ENCODE assay signal across 19 cellular contexts in genomic region chr21:15896501-15896900, GRCh38.
DNase-seq lines count a peak whose midpoint lies in the region; ATAC-seq, FAIRE-seq and TF ChIP-seq lines count a peak whose summit lies in the region.
"Had no signal": no experiment of that assay in that cellular context is flagged by ENCODE, and none has a peak within 500 bp of the region (broad histone marks: within the 10 kb centered on the region; RNA-seq: fewer than 3 reads in every experiment).

No MANE protein-coding gene starts in this region.

- no TSS peak for BruUV-seq in PC-3 (replicated peaks; lab: Mats Ljungman, UMichigan)

- DNase-seq in PC-3 (no peak), WTC11 (ENCODE audit: low spot score) (no peak), H1 (ENCODE audit: low read depth in 1 of 2, low spot score in 2 of 2) (no peak), neural progenitor cell (ENCODE audit: low spot score) (no peak), DMS79 (lab: John Stamatoyannopoulos, UW) (no peak), trophoblast cell (no peak), Peyer's patch (no peak)
- DNase-seq: C1 segment of cervical spinal cord; Caco-2; CD4-positive, CD25-positive, alpha-beta regulatory T cell; CD8-positive, alpha-beta T cell; DMS153; EL; GDM1; GOT3; H7; HCEC 1CT had no signal

- H3F3A ChIP-seq in PC-3 (ENCODE audit: low read length, unreplicated experiment) (no peaks in the 10 kb centered on the region), neural progenitor cell (ENCODE audit: low read depth) (no peaks in the 10 kb centered on the region)

- H3K4me1 ChIP-seq in PC-3 (ENCODE audit: insufficient read depth, low read length) (no peaks in the 10 kb centered on the region), H1 (replicated peaks in 1 of 4; ENCODE audit: control insufficient read depth in 3 of 4, insufficient read depth in 4 of 4, low read length in 3 of 4) (no peaks in the 10 kb centered on the region), neural progenitor cell (no peaks in the 10 kb centered on the region), trophoblast cell (ENCODE audit: control insufficient read depth in 1 of 2, insufficient read depth in 2 of 2, low read length in 2 of 2) (no peaks in the 10 kb centered on the region), Peyer's patch (no peaks in the 10 kb centered on the region)
- H3K4me1 ChIP-seq: Caco-2 had no signal

- no peak overlapping the region for H3K4me3 Mint-ChIP-seq in WTC11
- no peak overlapping the region for H3K4me3 Mint-ChIP-seq in neural progenitor cell
- H3K4me3 Mint-ChIP-seq: CD4-positive, CD25-positive, alpha-beta regulatory T cell; CD8-positive, alpha-beta T cell had no signal

- H3K27me3 Mint-ChIP-seq in WTC11 (ENCODE audit: low read depth) (peaks cover 3% of the 10 kb centered on the region; the same call in 1 of the 2 replicates), neural progenitor cell (ENCODE audit: insufficient read depth, low read depth) (no peaks in the 10 kb centered on the region)

- H3K9me2 ChIP-seq in PC-3 (replicated peaks; ENCODE audit: low read length): no peaks in the 10 kb centered on the region

- no peaks in the 10 kb centered on the region for H3K23me2 ChIP-seq in H1 (ENCODE audit: low read depth, low read length)

- H3K79me1 ChIP-seq in H1 (ENCODE audit: low read depth, low read length): no peaks in the 10 kb centered on the region
- no peaks in the 10 kb centered on the region for H3K79me1 ChIP-seq in trophoblast cell (ENCODE audit: low read length)

- H2BK15ac ChIP-seq in H1 (ENCODE audit: low read length): no peak overlapping the region

- no peak overlapping the region for H2BK12ac ChIP-seq in H1 (ENCODE audit: low read depth, low read length)
- no peak overlapping the region for H2BK12ac ChIP-seq in trophoblast cell (ENCODE audit: low read length)

- H3K18ac ChIP-seq in H1 (ENCODE audit: extremely low read depth, low read length) (no peak overlapping the region), trophoblast cell (ENCODE audit: low read length) (no peak overlapping the region)

- H3K56ac ChIP-seq in H1 (replicated peaks; ENCODE audit: insufficient read length, low read depth, low read length): no peak overlapping the region

- H2AFZ ChIP-seq in PC-3 (ENCODE audit: low read length) (no peak overlapping the region), H1 (ENCODE audit: low read length) (no peak overlapping the region), neural progenitor cell (replicated peaks) (no peak overlapping the region), trophoblast cell (ENCODE audit: insufficient read depth, low read length, poor library complexity) (no peak overlapping the region)

- no peak overlapping the region for H3K4me3 ChIP-seq in PC-3 (ENCODE audit: low read length)
- H3K4me3 ChIP-seq in H1 (ENCODE audit: extremely low read depth in 1 of 4, insufficient read depth in 2 of 4, low read depth in 3 of 4, low read length in 4 of 4): no peak overlapping the region
- H3K4me3 ChIP-seq in neural progenitor cell: no peak overlapping the region
- H3K4me3 ChIP-seq in trophoblast cell (ENCODE audit: low read depth, low read length): no peak overlapping the region
- H3K4me3 ChIP-seq in Peyer's patch: no peak overlapping the region

- H3K36me3 Mint-ChIP-seq in WTC11 (peaks cover 24% of the 10 kb centered on the region), neural progenitor cell (peaks cover 4% of the 10 kb centered on the region)
- H3K36me3 Mint-ChIP-seq: CD4-positive, CD25-positive, alpha-beta regulatory T cell; CD8-positive, alpha-beta T cell had no signal

- H3K9me3 Mint-ChIP-seq in WTC11: peaks cover 58% of the 10 kb centered on the region
- peaks cover 21% of the 10 kb centered on the region for H3K9me3 Mint-ChIP-seq in neural progenitor cell

- H2AK5ac ChIP-seq in H1 (ENCODE audit: low read depth, low read length) (no peak overlapping the region), trophoblast cell (ENCODE audit: low read length) (no peak overlapping the region)

- ATAC-seq in PC-3 (peak; percentile 16; the same call in 1 of the 2 replicates), WTC11 (peak; percentile 43; the same call in 1 of the 2 replicates), GM18505 (IDR thresholded peaks at IDR 0.05; ENCODE audit: unreplicated experiment) (no peak)
- ATAC-seq: CD8-positive, alpha-beta T cell had no signal

- TF ChIP-seq RAD21 in H1 (IDR thresholded peaks at IDR 0.05 in 1 of 2, conservative IDR thresholded peaks at IDR 0.05 in 1 of 2; ENCODE audit: low read depth in 2 of 2, low read length in 2 of 2): no peak

- H3K4me1 Mint-ChIP-seq in WTC11 (peaks cover 6% of the 10 kb centered on the region), neural progenitor cell (peaks cover 3% of the 10 kb centered on the region)

- no peaks in the 10 kb centered on the region for H3K36me3 ChIP-seq in PC-3 (ENCODE audit: low read depth, low read length)
- no peaks in the 10 kb centered on the region; a peak in 1 of 8 replicates for H3K36me3 ChIP-seq in H1 (ENCODE audit: control insufficient read depth in 2 of 4, insufficient read depth in 4 of 4, low read length in 3 of 4)
- peaks cover 3% of the 10 kb centered on the region for H3K36me3 ChIP-seq in neural progenitor cell
- peaks cover 3 to 7% of the 10 kb centered on the region in 2 experiments for H3K36me3 ChIP-seq in trophoblast cell (ENCODE audit: control insufficient read depth in 1 of 2, insufficient read depth in 2 of 2, low read length in 2 of 2)
- H3K36me3 ChIP-seq in Peyer's patch: no peaks in the 10 kb centered on the region

- H3K9me3 ChIP-seq in PC-3 (ENCODE audit: low read length): no peaks in the 10 kb centered on the region
- peaks cover 10 to 14% of the 10 kb centered on the region in 2 experiments; a peak in 2 of 4 replicates for H3K9me3 ChIP-seq in H1 (ENCODE audit: insufficient read depth in 2 of 2, low read depth in 1 of 2, low read length in 1 of 2)
- no peaks in the 10 kb centered on the region for H3K9me3 ChIP-seq in neural progenitor cell (ENCODE audit: low read depth)
- peaks cover 5% of the 10 kb centered on the region for H3K9me3 ChIP-seq in trophoblast cell (ENCODE audit: insufficient read depth, low read depth, low read length)
- H3K9me3 ChIP-seq in Peyer's patch: peaks cover 0 to 7% (median 0%) of the 10 kb centered on the region in 4 donors

- no peak overlapping the region for H2BK120ac ChIP-seq in H1 (replicated peaks; ENCODE audit: low read depth, low read length)
- no peak overlapping the region for H2BK120ac ChIP-seq in trophoblast cell (ENCODE audit: insufficient read depth, low read length, poor library complexity)

- H2BK5ac ChIP-seq in H1 (ENCODE audit: low read depth, low read length) (no peak overlapping the region), trophoblast cell (ENCODE audit: low read depth, low read length, poor library complexity) (no peak overlapping the region)

- POLR2A ChIA-PET in PC-3 (lab: Charles Lee; ENCODE audit: unreplicated experiment) (no interaction called here), WTC11 (lab: Charles Lee) (no interaction called here), H1 (lab: Charles Lee; ENCODE audit: partially characterized antibody) (interaction anchor here (0.5 to 0.9 kb wide), 2 partner anchors 8 to 59 kb away, joined by 3 to 4 read pairs; no protein-coding TSS in a partner anchor)

- H3K27ac Mint-ChIP-seq in WTC11 (no peak overlapping the region), neural progenitor cell (peak overlapping the region; percentile 2)
- H3K27ac Mint-ChIP-seq: CD8-positive, alpha-beta T cell had no signal

- CTCF ChIA-PET in PC-3 (lab: Charles Lee): no interaction called here
- CTCF ChIA-PET in WTC11 (lab: Charles Lee): no interaction called here
- CTCF ChIA-PET in H1 (lab: Charles Lee; ENCODE audit: partially characterized antibody): no interaction called here

- H4K20me1 ChIP-seq in PC-3 (ENCODE audit: low read length) (no peaks in the 10 kb centered on the region), H1 (replicated peaks in 1 of 2; ENCODE audit: control insufficient read depth in 1 of 2, insufficient read depth in 2 of 2, low read length in 2 of 2) (no peaks in the 10 kb centered on the region), neural progenitor cell (ENCODE audit: low read depth) (no peaks in the 10 kb centered on the region)

- H3K23ac ChIP-seq in H1 (ENCODE audit: insufficient read length): no peak overlapping the region
- H3K23ac ChIP-seq in trophoblast cell (ENCODE audit: low read length): no peak overlapping the region

- no peak overlapping the region for H4K5ac ChIP-seq in H1 (ENCODE audit: insufficient read length, low read depth, low read length)

- H3K27me3 ChIP-seq in PC-3 (ENCODE audit: low read length): no peaks in the 10 kb centered on the region
- H3K27me3 ChIP-seq in H1 (replicated peaks in 1 of 4; ENCODE audit: control insufficient read depth in 3 of 4, extremely low read depth in 1 of 4, insufficient read depth in 3 of 4, low read length in 3 of 4): no peaks in the 10 kb centered on the region
- no peaks in the 10 kb centered on the region for H3K27me3 ChIP-seq in neural progenitor cell
- no peaks in the 10 kb centered on the region for H3K27me3 ChIP-seq in trophoblast cell (ENCODE audit: insufficient read depth, low read length)
- no peaks in the 10 kb centered on the region for H3K27me3 ChIP-seq in Peyer's patch

- no peak overlapping the region for H3K14ac ChIP-seq in H1 (ENCODE audit: insufficient read length)
- H3K14ac ChIP-seq in trophoblast cell (ENCODE audit: low read length): no peak overlapping the region

- TF ChIP-seq EP300 in H1 (IDR thresholded peaks at IDR 0.05; ENCODE audit: borderline replicate concordance in 1 of 2, low read depth in 2 of 2, low read length in 2 of 2): no peak

- intact Hi-C loops in PC-3 (cut with micrococcal nuclease): no loop called here

- no peak for TF ChIP-seq POLR2A in H1 (IDR thresholded peaks at IDR 0.05; ENCODE audit: control extremely low read depth in 1 of 2, low read depth in 2 of 2, low read length in 2 of 2)
- no peak for TF ChIP-seq POLR2A in GM18505 (IDR thresholded peaks at IDR 0.05; ENCODE audit: borderline replicate concordance, extremely low read depth, insufficient read depth, insufficient read length)
- TF ChIP-seq POLR2A in Peyer's patch (IDR thresholded peaks at IDR 0.05): no peak

- H4K91ac ChIP-seq in H1 (replicated peaks; ENCODE audit: insufficient read length, low read length): no peak overlapping the region
- H4K91ac ChIP-seq in trophoblast cell (ENCODE audit: low read depth, low read length): no peak overlapping the region

- 87% methylated on average over 4 of the region's 4 CpGs; no CpG with 5 or more reads in 1 of the 2 experiments for WGBS in H1 (ENCODE audit: extremely low coverage in 1 of 2, insufficient coverage in 1 of 2, insufficient read length in 1 of 2, insufficient replicate concordance in 2 of 2, low coverage in 1 of 2, low lambda C conversion rate in 2 of 2, missing lambda C conversion rate in 1 of 2), 2 experiments
- no CpG with 5 or more reads among the region's 4 CpGs for WGBS in trophoblast cell (ENCODE audit: extremely low coverage, insufficient coverage, insufficient read length)

- H4K12ac ChIP-seq in trophoblast cell (ENCODE audit: low read depth, low read length): no peak overlapping the region

- H3K9ac ChIP-seq in PC-3 (ENCODE audit: low read length) (no peak overlapping the region), H1 (replicated peaks in 1 of 4; ENCODE audit: extremely low read depth in 1 of 4, low read depth in 3 of 4, low read length in 3 of 4) (no peak overlapping the region), neural progenitor cell (no peak overlapping the region), trophoblast cell (ENCODE audit: low read length) (no peak overlapping the region)

- H3K4ac ChIP-seq in H1 (replicated peaks; ENCODE audit: insufficient read length, low read depth, low read length): no peak overlapping the region
- no peak overlapping the region for H3K4ac ChIP-seq in trophoblast cell (ENCODE audit: low read depth, low read length)

- no peak for FAIRE-seq in H1 (lab: Jason Lieb, UNC)
- FAIRE-seq: GM12891 had no signal

- H2BK20ac ChIP-seq in H1 (ENCODE audit: low read length): no peak overlapping the region

- H3K79me2 ChIP-seq in PC-3 (ENCODE audit: low read length) (no peaks in the 10 kb centered on the region), H1 (ENCODE audit: control insufficient read depth in 1 of 2, insufficient read depth in 2 of 2, low read length in 2 of 2) (no peaks in the 10 kb centered on the region), neural progenitor cell (ENCODE audit: low read depth) (no peaks in the 10 kb centered on the region), trophoblast cell (ENCODE audit: control insufficient read depth, insufficient read depth, low read length, poor library complexity) (no peaks in the 10 kb centered on the region)

- no peak overlapping the region for H3K4me2 ChIP-seq in PC-3 (ENCODE audit: low read length)
- H3K4me2 ChIP-seq in H1 (ENCODE audit: insufficient read depth in 1 of 2, low read depth in 2 of 2, low read length in 2 of 2): no peak overlapping the region
- H3K4me2 ChIP-seq in neural progenitor cell: no peak overlapping the region
- no peak overlapping the region for H3K4me2 ChIP-seq in trophoblast cell (ENCODE audit: low read length)

- H4K8ac ChIP-seq in H1 (ENCODE audit: extremely low read depth, insufficient read depth, low read length): no peak overlapping the region
- no peak overlapping the region for H4K8ac ChIP-seq in trophoblast cell (ENCODE audit: low read depth, low read length)

- H3K27ac ChIP-seq in PC-3 (ENCODE audit: low read length) (no peak overlapping the region), H1 (ENCODE audit: low read depth, low read length) (no peak overlapping the region), neural progenitor cell (no peak overlapping the region), trophoblast cell (ENCODE audit: low read depth, low read length) (no peak overlapping the region), Peyer's patch (no peak overlapping the region)

- TF ChIP-seq CTCF in PC-3 (conservative IDR thresholded peaks at IDR 0.05; ENCODE audit: low read depth, low read length) (no peak), WTC11 (IDR thresholded peaks at IDR 0.05) (no peak), H1 (IDR thresholded peaks at IDR 0.05; ENCODE audit: control extremely low read depth in 1 of 3, insufficient read depth in 1 of 3, low read depth in 1 of 3, low read length in 3 of 3) (no peak), neural progenitor cell (IDR thresholded peaks at IDR 0.05) (no peak), Peyer's patch (IDR thresholded peaks at IDR 0.05) (no peak)
